21 cellular contexts compared by ENCODE assay signal in the genomic region with DNA sequence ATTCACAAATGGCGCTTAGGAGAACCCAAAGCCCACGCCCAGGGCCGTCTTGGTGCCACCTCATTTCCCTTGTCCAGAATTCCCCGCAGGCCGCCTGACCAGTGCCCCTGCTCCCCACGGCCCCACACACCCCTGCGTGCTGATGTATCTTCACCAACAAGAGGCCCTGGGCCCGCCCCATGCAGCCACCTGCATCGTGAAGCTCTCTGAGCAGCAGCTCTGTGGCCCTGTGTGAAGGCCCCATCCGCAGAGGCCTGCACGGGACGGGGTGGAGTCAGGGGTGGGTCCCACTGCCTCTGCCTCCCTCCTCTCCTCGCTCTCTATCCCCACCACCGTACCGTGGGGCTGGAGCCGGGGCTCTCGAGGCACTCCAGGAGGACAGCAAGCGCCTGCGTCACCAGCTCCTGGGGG. TPM values are rescaled to one million over a fixed set of nuclear protein-coding genes. Genes with fewer than 3 reads are reported as not detected.
A peak's percentile ranks its signal among the peaks of the same experiment; 100 is the strongest.
DNase-seq lines count a peak whose midpoint lies in the region; ATAC-seq and TF ChIP-seq lines count a peak whose summit lies in the region.
"Had no signal": no experiment of that assay in that cellular context is flagged by ENCODE, and none has a peak within 500 bp of the region (broad histone marks: within the 10 kb centered on the region; RNA-seq: fewer than 3 reads in every experiment).

No MANE protein-coding gene starts in this region.

- H3K27ac ChIP-seq in Panc1 (ENCODE audit: low read length) = no peak overlapping the region
- H3K27ac ChIP-seq in transverse colon = no peak overlapping the region
- H3K27ac ChIP-seq: BLaER1 treated with 17β-estradiol and CSF1 and Interleukin-3, amounts not matched to agents 10 nM and 100 nM; gastrocnemius medialis; prostate gland; stomach had no signal

- no peak for TF ChIP-seq POLR2A in transverse colon (IDR thresholded peaks at IDR 0.05)

- BruUV-seq in Panc1 (replicated peaks; lab: Mats Ljungman, UMichigan) = no TSS peak

- 88% methylated on average over 19 of the region's 19 CpGs; no CpG with 5 or more reads in 1 of the 2 donors for WGBS in transverse colon (ENCODE audit: low coverage in 1 of 2), 2 donors

- DNase-seq in activated effector memory CD4-positive, alpha-beta T cell treated with anti-CD3 and anti-CD28 coated beads, Interleukin-2, amount 50 U/mL, for 16 hours = peak; percentile 61
- DNase-seq in activated effector memory CD4-positive, alpha-beta T cell treated with Interleukin-2 at 50 U/mL for 16 hours = no peak
- DNase-seq in Panc1 (ENCODE audit: low read depth, low spot score) (no peak), left colon (peak; percentile 4 to 21), transverse colon (peak; percentile 6)
- DNase-seq in activated naive CD4-positive, alpha-beta T cell treated with anti-CD3 and anti-CD28 coated beads, Interleukin-2, amount 50 U/mL, for 16 hours = no peak
- DNase-seq: activated CD4-positive, alpha-beta T cell treated with anti-CD3 and anti-CD28 coated beads, Interleukin-2, amount 50 U/mL, for 1 hour; activated naive CD4-positive, alpha-beta T cell treated with Interleukin-2 at 50 U/mL for 16 hours; cerebellar nuclear complex; effector CD8-positive, alpha-beta T cell; gastrocnemius medialis; NCI-H2107; SHP77 treated with DMSO at 0.1 percent for 48 hours; small intestine; stomach had no signal

- POLR2A ChIA-PET in Panc1 (lab: Charles Lee) = no interaction called here

- H3K36me3 ChIP-seq in Panc1 (ENCODE audit: control insufficient read depth, insufficient read depth, low read length) (peaks cover 3% of the 10 kb centered on the region; the same call in 1 of the 2 replicates), transverse colon (peaks cover 0 to 27% (median 10%) of the 10 kb centered on the region in 4 donors)

- H3K4me1 ChIP-seq in Panc1 (ENCODE audit: control insufficient read depth, insufficient read depth, low read length) = no peaks in the 10 kb centered on the region
- no peaks in the 10 kb centered on the region for H3K4me1 ChIP-seq in transverse colon
- H3K4me1 ChIP-seq: gastrocnemius medialis, prostate gland, stomach had no signal

- H3K9me3 ChIP-seq in Panc1 (ENCODE audit: control insufficient read depth, insufficient read depth, low read depth, low read length) = no peaks in the 10 kb centered on the region
- no peaks in the 10 kb centered on the region for H3K9me3 ChIP-seq in transverse colon
- H3K9me3 ChIP-seq: BLaER1 treated with 17β-estradiol and CSF1 and Interleukin-3, amounts not matched to agents 10 nM and 100 nM; gastrocnemius medialis; prostate gland; stomach had no signal

- intact Hi-C loops in Panc1 (cut with micrococcal nuclease; ENCODE audit: unreplicated experiment) (no loop called here), left colon (cut with DNase I, micrococcal nuclease) (no loop called here), transverse colon (cut with DNase I; ENCODE audit: low total_unique reads) (no loop called here)

- TF ChIP-seq EP300 in transverse colon (IDR thresholded peaks at IDR 0.05; ENCODE audit: low read depth) = no peak

- peak; percentile 35; the same call in 1 of the 2 replicates for ATAC-seq in Panc1
- ATAC-seq in left colon = no peak
- ATAC-seq in HG02623 (IDR thresholded peaks at IDR 0.05; ENCODE audit: unreplicated experiment) = no peak
- no peak for ATAC-seq in HG02678 (IDR thresholded peaks at IDR 0.05; ENCODE audit: unreplicated experiment)
- ATAC-seq: esophagus mucosa, gastrocnemius medialis, T-cell had no signal

- no peak overlapping the region for H3K4me3 ChIP-seq in Panc1 (ENCODE audit: low read depth in 2 of 2, low read length in 2 of 2)
- no peak overlapping the region for H3K4me3 ChIP-seq in transverse colon
- H3K4me3 ChIP-seq: BLaER1 treated with 17β-estradiol and CSF1 and Interleukin-3, amounts not matched to agents 10 nM and 100 nM; gastrocnemius medialis; prostate gland; stomach had no signal

- no peak for TF ChIP-seq CTCF in Panc1 (IDR thresholded peaks at IDR 0.05)
- no peak for TF ChIP-seq CTCF in transverse colon (IDR thresholded peaks at IDR 0.05)

- H3K27me3 ChIP-seq in Panc1 (ENCODE audit: control insufficient read depth, insufficient read depth, low read length) = no peaks in the 10 kb centered on the region
- no peaks in the 10 kb centered on the region for H3K27me3 ChIP-seq in transverse colon
- H3K27me3 ChIP-seq: BLaER1 treated with 17β-estradiol and CSF1 and Interleukin-3, amounts not matched to agents 10 nM and 100 nM; gastrocnemius medialis; stomach had no signal

- in situ Hi-C loops in Panc1 (cut with HindIII; ENCODE audit: low pct_unique_long_range_greater_than_20kb, low sequenced_read_pairs) (no loop called here), transverse colon (cut with MboI; ENCODE audit: low pct_ligation_motif_present in 1 of 4, low pct_unique_long_range_greater_than_20kb in 1 of 4, low sequenced_read_pairs in 3 of 4) (no loop called here)

- CTCF ChIA-PET in Panc1 (lab: Charles Lee) = no interaction called here

RNA-seq across cellular contexts. Expression of a gene that starts 14.7 kb away (rescaled TPM):
- total RNA-seq in Panc1 (2021; ENCODE audit: unreplicated experiment) (76.9 TPM), left colon (10 to 100 TPM; 21.8 to 21.9 TPM), transverse colon (100 to 1,000 TPM in 1 of 4 donors, 10 to 100 TPM in 3; 31.7 to 120 (median 40.4) TPM)
- polyA plus RNA-seq in Panc1 (2012; ENCODE audit: insufficient read length) = 84.4 TPM

RNA-seq across cellular contexts. Expression of a gene that starts 18.1 kb away (rescaled TPM):
- 44.8 TPM for total RNA-seq in Panc1 (2021; ENCODE audit: unreplicated experiment)
- polyA plus RNA-seq in Panc1 (2012; ENCODE audit: insufficient read length) = 49.3 TPM
- total RNA-seq in left colon = 10 to 100 TPM; 28.5 to 30.5 TPM
- 100 to 1,000 TPM in 1 of 4 donors, 10 to 100 TPM in 3; 27.2 to 187 (median 55.5) TPM for total RNA-seq in transverse colon

RNA-seq across cellular contexts. Expression of a gene that starts 21.1 kb away (rescaled TPM):
- total RNA-seq in Panc1 (2021; ENCODE audit: unreplicated experiment) (38.1 TPM), left colon (10 to 100 TPM; 48.3 to 70.1 TPM), transverse colon (100 to 1,000 TPM in 2 of 4 donors, 10 to 100 TPM in 2; 17.9 to 162 (median 80.6) TPM)
- polyA plus RNA-seq in Panc1 (2012; ENCODE audit: insufficient read length) = 61.6 TPM

Comparison
In these comparisons a context has a peak if more than half of its experiments do, and no peak if none do; other contexts are left out.
1. DNase-seq: peak in activated effector memory CD4-positive, alpha-beta T cell treated with anti-CD3 and anti-CD28 coated beads, Interleukin-2, amount 50 U/mL, for 16 hours (single experiment), left colon (2 of 2) and transverse colon (single experiment); none in activated effector memory CD4-positive, alpha-beta T cell treated with Interleukin-2 at 50 U/mL for 16 hours (single experiment), Panc1 (single experiment) and activated naive CD4-positive, alpha-beta T cell treated with anti-CD3 and anti-CD28 coated beads, Interleukin-2, amount 50 U/mL, for 16 hours (single experiment).